ENCODE assay signal across 19 cellular contexts in genomic region chr22:27603111-27603822, GRCh38.
DNase-seq lines count a peak whose midpoint lies in the region; ATAC-seq, FAIRE-seq and TF ChIP-seq lines count a peak whose summit lies in the region.
"Had no signal": no experiment of that assay in that cellular context is flagged by ENCODE, and none has a peak within 500 bp of the region (broad histone marks: within the 10 kb centered on the region; RNA-seq: fewer than 3 reads in every experiment).

No MANE protein-coding gene starts in this region.

- H3K4me3 ChIP-seq in astrocyte (ENCODE audit: insufficient read depth, low read depth, low read length) (no peak overlapping the region), H1 (ENCODE audit: extremely low read depth in 1 of 4, insufficient read depth in 2 of 4, low read depth in 3 of 4, low read length in 4 of 4) (no peak overlapping the region), thoracic aorta (peak overlapping the region; percentile 26), transverse colon (no peak overlapping the region), kidney (ENCODE audit: low read length in 2 of 2) (no peak overlapping the region)
- H3K4me3 ChIP-seq: A549 had no signal

- no peak overlapping the region for H2BK15ac ChIP-seq in H1 (ENCODE audit: low read length)

- H3K27me3 Mint-ChIP-seq in astrocyte (ENCODE audit: low read depth, unreplicated experiment): peaks cover 13% of the 10 kb centered on the region
- peaks cover 29% of the 10 kb centered on the region for H3K27me3 Mint-ChIP-seq in nephron (ENCODE audit: low read depth)
- peaks cover 5% of the 10 kb centered on the region; the same call in 1 of the 2 replicates for H3K27me3 Mint-ChIP-seq in WTC11 (ENCODE audit: low read depth)

- no peak overlapping the region for H2BK12ac ChIP-seq in H1 (ENCODE audit: low read depth, low read length)

- no peak overlapping the region for H4K5ac ChIP-seq in H1 (ENCODE audit: insufficient read length, low read depth, low read length)

- no peak overlapping the region for H4K91ac ChIP-seq in H1 (replicated peaks; ENCODE audit: insufficient read length, low read length)

- WGBS in H1 (ENCODE audit: extremely low coverage in 1 of 2, insufficient coverage in 1 of 2, insufficient read length in 1 of 2, insufficient replicate concordance in 2 of 2, low coverage in 1 of 2, low lambda C conversion rate in 2 of 2, missing lambda C conversion rate in 1 of 2), 2 experiments: 94% methylated on average over 12 of the region's 12 CpGs; no CpG with 5 or more reads in 1 of the 2 experiments
- WGBS in transverse colon (ENCODE audit: low coverage in 1 of 2), 2 donors: 83 to 88% methylated on average over 6 to 12 of the region's 12 CpGs

- CTCF ChIA-PET in H1 (lab: Charles Lee; ENCODE audit: partially characterized antibody): interaction anchor here (0.8 to 2.2 kb wide), 7 partner anchors 10 to 581 kb away, joined by 3 to 8 read pairs (median 3); no protein-coding TSS in a partner anchor
- CTCF ChIA-PET in WTC11 (lab: Charles Lee): interaction anchor here (0.6 to 1.4 kb wide), 4 partner anchors 23 to 249 kb away, joined by 3 read pairs; no protein-coding TSS in a partner anchor

- H2BK120ac ChIP-seq in H1 (replicated peaks; ENCODE audit: low read depth, low read length): no peak overlapping the region

- no peak overlapping the region for H3K4ac ChIP-seq in H1 (replicated peaks; ENCODE audit: insufficient read length, low read depth, low read length)

- H3K79me1 ChIP-seq in H1 (ENCODE audit: low read depth, low read length): no peaks in the 10 kb centered on the region

- H3K27me3 ChIP-seq in astrocyte (ENCODE audit: insufficient read depth, low read length) (no peaks in the 10 kb centered on the region), H1 (replicated peaks in 1 of 4; ENCODE audit: control insufficient read depth in 3 of 4, extremely low read depth in 1 of 4, insufficient read depth in 3 of 4, low read length in 3 of 4) (0 out of 7 replicates have a peak, but pooled peaks cover 0 to 2% (median 0%) of the 10 kb centered on the region in 4 experiments), thoracic aorta (replicated peaks; ENCODE audit: insufficient read depth) (no peaks in the 10 kb centered on the region), transverse colon (no peaks in the 10 kb centered on the region)

- H3K79me2 ChIP-seq in astrocyte (ENCODE audit: insufficient read depth, low read length) (no peaks in the 10 kb centered on the region), H1 (ENCODE audit: control insufficient read depth in 1 of 2, insufficient read depth in 2 of 2, low read length in 2 of 2) (no peaks in the 10 kb centered on the region)

- peak overlapping the region; percentile 63 for H3K4me2 ChIP-seq in astrocyte (ENCODE audit: low read length)
- H3K4me2 ChIP-seq in H1 (ENCODE audit: insufficient read depth in 1 of 2, low read depth in 2 of 2, low read length in 2 of 2): no peak overlapping the region
- H3K4me2 ChIP-seq: A549 had no signal

- POLR2A ChIA-PET in H1 (lab: Charles Lee; ENCODE audit: partially characterized antibody): no interaction called here
- POLR2A ChIA-PET in WTC11 (lab: Charles Lee): no interaction called here

- no peaks in the 10 kb centered on the region for H3K9me3 ChIP-seq in astrocyte (ENCODE audit: insufficient read depth, low read depth, low read length)
- H3K9me3 ChIP-seq in H1 (ENCODE audit: insufficient read depth in 2 of 2, low read depth in 1 of 2, low read length in 1 of 2): no peaks in the 10 kb centered on the region
- no peaks in the 10 kb centered on the region for H3K9me3 ChIP-seq in thoracic aorta
- H3K9me3 ChIP-seq in transverse colon: no peaks in the 10 kb centered on the region
- no peaks in the 10 kb centered on the region for H3K9me3 ChIP-seq in kidney (ENCODE audit: control insufficient read depth in 1 of 2, low read length in 2 of 2)
- H3K9me3 ChIP-seq: A549 had no signal

- H2BK5ac ChIP-seq in H1 (ENCODE audit: low read depth, low read length): peak overlapping the region; percentile 44; the same call in 1 of the 2 replicates

- no peak overlapping the region for H2BK20ac ChIP-seq in H1 (ENCODE audit: low read length)

- H3K27ac Mint-ChIP-seq in astrocyte (ENCODE audit: unreplicated experiment): no peak overlapping the region
- peak overlapping the region in 2 of 3 experiments; percentile 65 to 77 for H3K27ac Mint-ChIP-seq in nephron
- H3K27ac Mint-ChIP-seq in WTC11: no peak overlapping the region
- H3K27ac Mint-ChIP-seq: CD4-positive, alpha-beta memory T cell had no signal

- H3K4me1 ChIP-seq in astrocyte (ENCODE audit: insufficient read depth, low read length) (no peaks in the 10 kb centered on the region), H1 (replicated peaks in 1 of 4; ENCODE audit: control insufficient read depth in 3 of 4, insufficient read depth in 4 of 4, low read length in 3 of 4) (peaks cover 0 to 4% (median 1%) of the 10 kb centered on the region in 4 experiments; a peak in 3 of 7 replicates), thoracic aorta (ENCODE audit: control insufficient read depth in 1 of 2, low read depth in 2 of 2) (peaks cover 13 to 28% of the 10 kb centered on the region in 2 donors), transverse colon (no peaks in the 10 kb centered on the region), kidney (ENCODE audit: control insufficient read depth in 1 of 2, insufficient read depth in 1 of 2, low read depth in 1 of 2, low read length in 2 of 2) (no peaks in the 10 kb centered on the region)
- H3K4me1 ChIP-seq: A549 had no signal

- TF ChIP-seq EP300 in H1 (IDR thresholded peaks at IDR 0.05; ENCODE audit: borderline replicate concordance in 1 of 2, low read depth in 2 of 2, low read length in 2 of 2) (no peak), transverse colon (IDR thresholded peaks at IDR 0.05; ENCODE audit: low read depth) (no peak)

- TF ChIP-seq CTCF in astrocyte (IDR thresholded peaks at IDR 0.05; ENCODE audit: insufficient read depth, low read depth, low read length) (no peak), H1 (IDR thresholded peaks at IDR 0.05; ENCODE audit: control extremely low read depth in 1 of 3, insufficient read depth in 1 of 3, low read depth in 1 of 3, low read length in 3 of 3) (no peak; a peak in 1 of 4 replicates), nephron (IDR thresholded peaks at IDR 0.05; ENCODE audit: unreplicated experiment in 3 of 3) (no peak), thoracic aorta (IDR thresholded peaks at IDR 0.05) (no peak), transverse colon (IDR thresholded peaks at IDR 0.05) (no peak), kidney (IDR thresholded peaks at IDR 0.05; ENCODE audit: borderline replicate concordance, extremely low read depth, insufficient read depth) (no peak), WTC11 (IDR thresholded peaks at IDR 0.05) (no peak)

- no peak overlapping the region for H3K27ac ChIP-seq in astrocyte (ENCODE audit: low read depth, low read length)
- no peak overlapping the region for H3K27ac ChIP-seq in H1 (ENCODE audit: low read depth, low read length)
- peak overlapping the region; percentile 73 to 74 for H3K27ac ChIP-seq in thoracic aorta
- H3K27ac ChIP-seq in transverse colon: no peak overlapping the region
- no peak overlapping the region for H3K27ac ChIP-seq in kidney (ENCODE audit: low read depth in 2 of 2, low read length in 2 of 2)
- H3K27ac ChIP-seq: A549 had no signal

- H3K18ac ChIP-seq in H1 (ENCODE audit: extremely low read depth, low read length): no peak overlapping the region

- H4K20me1 ChIP-seq in astrocyte (ENCODE audit: insufficient read depth, low read length): no peaks in the 10 kb centered on the region
- no peaks in the 10 kb centered on the region for H4K20me1 ChIP-seq in H1 (replicated peaks in 1 of 2; ENCODE audit: control insufficient read depth in 1 of 2, insufficient read depth in 2 of 2, low read length in 2 of 2)

- TF ChIP-seq POLR2A in H1 (IDR thresholded peaks at IDR 0.05; ENCODE audit: control extremely low read depth in 1 of 2, low read depth in 2 of 2, low read length in 2 of 2): no peak
- no peak for TF ChIP-seq POLR2A in transverse colon (IDR thresholded peaks at IDR 0.05)

- no peak for ATAC-seq in thoracic aorta (ENCODE audit: insufficient number of reproducible peaks, low FRiP score, low read depth)
- no peak for ATAC-seq in WTC11
- ATAC-seq: A549 had no signal

- no peak for DNase-seq in astrocyte (ENCODE audit: low read depth)
- DNase-seq in H1 (ENCODE audit: low read depth in 1 of 2, low spot score in 2 of 2): no peak
- no peak for DNase-seq in thoracic aorta (ENCODE audit: low spot score)
- DNase-seq in transverse colon: no peak
- no peak for DNase-seq in kidney
- no peak for DNase-seq in WTC11 (ENCODE audit: low spot score)
- no peak for DNase-seq in cerebellum (ENCODE audit: low spot score)
- DNase-seq: CD4-positive, alpha-beta memory T cell; DMS153; KG1; NCI-H1105 treated with DMSO at 0.1 percent for 48 hours; NCI-H1694; NCI-H2081 treated with DMSO at 0.1 percent for 48 hours; NCI-H748 treated with DMSO at 0.1 percent for 48 hours; NK-92 treated with Interleukin-12 subunit alpha and Interleukin-12 subunit beta, amount 100 ng/mL, for 24 hours; SHP77 had no signal

- no peak for TF ChIP-seq RAD21 in H1 (IDR thresholded peaks at IDR 0.05 in 1 of 2, conservative IDR thresholded peaks at IDR 0.05 in 1 of 2; ENCODE audit: low read depth in 2 of 2, low read length in 2 of 2)

- no peaks in the 10 kb centered on the region for H3K23me2 ChIP-seq in H1 (ENCODE audit: low read depth, low read length)

- H3K4me1 Mint-ChIP-seq in astrocyte (ENCODE audit: low read depth, unreplicated experiment) (no peaks in the 10 kb centered on the region), nephron (peaks cover 15% of the 10 kb centered on the region), WTC11 (peaks cover 7% of the 10 kb centered on the region)
- H3K4me1 Mint-ChIP-seq: CD4-positive, alpha-beta memory T cell had no signal

- FAIRE-seq in astrocyte (lab: Jason Lieb, UNC) (no peak), H1 (lab: Jason Lieb, UNC) (no peak), kidney (lab: Jason Lieb, UNC) (no peak)
- FAIRE-seq: A549, GM12891 had no signal

- peak overlapping the region; percentile 74 for H2AFZ ChIP-seq in astrocyte (ENCODE audit: low read depth, low read length)
- 0 out of 2 replicates have a peak overlapping the region, but pooled peaks have one; percentile 26 for H2AFZ ChIP-seq in H1 (ENCODE audit: low read length)

- H3K56ac ChIP-seq in H1 (replicated peaks; ENCODE audit: insufficient read length, low read depth, low read length): no peak overlapping the region

- peaks cover under 1% of the 10 kb centered on the region for H3K9me3 Mint-ChIP-seq in astrocyte (ENCODE audit: unreplicated experiment)
- no peaks in the 10 kb centered on the region for H3K9me3 Mint-ChIP-seq in nephron
- peaks cover 7% of the 10 kb centered on the region; the same call in 1 of the 2 replicates for H3K9me3 Mint-ChIP-seq in WTC11

- H3K23ac ChIP-seq in H1 (ENCODE audit: insufficient read length): no peak overlapping the region

- H3K4me3 Mint-ChIP-seq in astrocyte (ENCODE audit: unreplicated experiment) (no peak overlapping the region), nephron (no peak overlapping the region), WTC11 (no peak overlapping the region)
- H3K4me3 Mint-ChIP-seq: CD4-positive, alpha-beta memory T cell had no signal

- no peaks in the 10 kb centered on the region for H3K36me3 ChIP-seq in astrocyte (ENCODE audit: insufficient read depth, low read length)
- no peaks in the 10 kb centered on the region for H3K36me3 ChIP-seq in H1 (ENCODE audit: control insufficient read depth in 2 of 4, insufficient read depth in 4 of 4, low read length in 3 of 4)
- no peaks in the 10 kb centered on the region for H3K36me3 ChIP-seq in thoracic aorta
- H3K36me3 ChIP-seq in transverse colon: no peaks in the 10 kb centered on the region
- no peaks in the 10 kb centered on the region for H3K36me3 ChIP-seq in kidney (ENCODE audit: control insufficient read depth in 1 of 2, insufficient read depth in 2 of 2, low read length in 2 of 2)

- intact Hi-C loops in transverse colon (cut with DNase I; ENCODE audit: low total_unique reads) (no loop called here), kidney (cut with DNase I) (no loop called here)

- H3K14ac ChIP-seq in H1 (ENCODE audit: insufficient read length): no peak overlapping the region

- no peak overlapping the region; the same call in none of the 2 replicates for H4K8ac ChIP-seq in H1 (ENCODE audit: extremely low read depth, insufficient read depth, low read length)

- in situ Hi-C loops in transverse colon (cut with MboI; ENCODE audit: low pct_ligation_motif_present in 1 of 4, low pct_unique_long_range_greater_than_20kb in 1 of 4, low sequenced_read_pairs in 3 of 4): no loop called here

- H2AK5ac ChIP-seq in H1 (ENCODE audit: low read depth, low read length): no peak overlapping the region

- H3K9ac ChIP-seq in astrocyte (ENCODE audit: low read length) (peak overlapping the region; percentile 51), H1 (replicated peaks in 1 of 4; ENCODE audit: extremely low read depth in 1 of 4, low read depth in 3 of 4, low read length in 3 of 4) (no peak overlapping the region), kidney (ENCODE audit: low read length in 2 of 2) (no peak overlapping the region)

- H3K36me3 Mint-ChIP-seq in astrocyte (ENCODE audit: low read depth, unreplicated experiment) (peaks cover 3% of the 10 kb centered on the region), nephron (ENCODE audit: low read depth) (no peaks in the 10 kb centered on the region), WTC11 (no peaks in the 10 kb centered on the region)
- H3K36me3 Mint-ChIP-seq: CD4-positive, alpha-beta memory T cell had no signal

Comparison
In these comparisons a context has a peak if more than half of its experiments do, and no peak if none do; other contexts are left out.
1. H3K27ac ChIP-seq: peak in thoracic aorta (2 of 2); none in astrocyte (single experiment), H1 (single experiment), transverse colon (0 of 4) and kidney (0 of 2).
2. H3K27ac Mint-ChIP-seq: peak in nephron (2 of 3); none in astrocyte (single experiment) and WTC11 (single experiment).